ENCODE assay signal across 1 cellular context in genomic region chr13:43596924-43597598, GRCh38.
TF ChIP-seq lines count a peak whose summit lies in the region.

No MANE protein-coding gene starts in this region.

TF ChIP-seq in GM23338, 12 proteins besides CTCF, POLR2A, EP300 and RAD21 (continued from another document):
- TF ChIP-seq ZNF462 (CRISPR knock-in tag; IDR thresholded peaks at IDR 0.05) (no peak), CREB1 (CRISPR knock-in tag; IDR thresholded peaks at IDR 0.05; ENCODE audit: low read depth) (no peak), NANOG (IDR thresholded peaks at IDR 0.05; ENCODE audit: borderline replicate concordance) (no peak), STAT1 (IDR thresholded peaks at IDR 0.05; ENCODE audit: unreplicated experiment) (no peak)
